In genomic region chr12:10362828-10363664, GRCh38 we compare ENCODE assay signal across 1 cellular context.
TF ChIP-seq lines count a peak whose summit lies in the region.

No MANE protein-coding gene starts in this region.

TF ChIP-seq in K562, 482 proteins besides CTCF, POLR2A, EP300 and RAD21 (continued from another document):
- TF ChIP-seq MNT (conservative IDR thresholded peaks at IDR 0.05) (peak in 1 of 2 experiments; percentile 41; a peak in 2 of 4 replicates), CHD1 (IDR thresholded peaks at IDR 0.05; ENCODE audit: low read length) (no peak), CCNT2 (IDR thresholded peaks at IDR 0.05; ENCODE audit: borderline replicate concordance, extremely low read depth, insufficient read length, low read depth, low read length) (peak; percentile 33)
- TF ChIP-seq, protein P1, sequence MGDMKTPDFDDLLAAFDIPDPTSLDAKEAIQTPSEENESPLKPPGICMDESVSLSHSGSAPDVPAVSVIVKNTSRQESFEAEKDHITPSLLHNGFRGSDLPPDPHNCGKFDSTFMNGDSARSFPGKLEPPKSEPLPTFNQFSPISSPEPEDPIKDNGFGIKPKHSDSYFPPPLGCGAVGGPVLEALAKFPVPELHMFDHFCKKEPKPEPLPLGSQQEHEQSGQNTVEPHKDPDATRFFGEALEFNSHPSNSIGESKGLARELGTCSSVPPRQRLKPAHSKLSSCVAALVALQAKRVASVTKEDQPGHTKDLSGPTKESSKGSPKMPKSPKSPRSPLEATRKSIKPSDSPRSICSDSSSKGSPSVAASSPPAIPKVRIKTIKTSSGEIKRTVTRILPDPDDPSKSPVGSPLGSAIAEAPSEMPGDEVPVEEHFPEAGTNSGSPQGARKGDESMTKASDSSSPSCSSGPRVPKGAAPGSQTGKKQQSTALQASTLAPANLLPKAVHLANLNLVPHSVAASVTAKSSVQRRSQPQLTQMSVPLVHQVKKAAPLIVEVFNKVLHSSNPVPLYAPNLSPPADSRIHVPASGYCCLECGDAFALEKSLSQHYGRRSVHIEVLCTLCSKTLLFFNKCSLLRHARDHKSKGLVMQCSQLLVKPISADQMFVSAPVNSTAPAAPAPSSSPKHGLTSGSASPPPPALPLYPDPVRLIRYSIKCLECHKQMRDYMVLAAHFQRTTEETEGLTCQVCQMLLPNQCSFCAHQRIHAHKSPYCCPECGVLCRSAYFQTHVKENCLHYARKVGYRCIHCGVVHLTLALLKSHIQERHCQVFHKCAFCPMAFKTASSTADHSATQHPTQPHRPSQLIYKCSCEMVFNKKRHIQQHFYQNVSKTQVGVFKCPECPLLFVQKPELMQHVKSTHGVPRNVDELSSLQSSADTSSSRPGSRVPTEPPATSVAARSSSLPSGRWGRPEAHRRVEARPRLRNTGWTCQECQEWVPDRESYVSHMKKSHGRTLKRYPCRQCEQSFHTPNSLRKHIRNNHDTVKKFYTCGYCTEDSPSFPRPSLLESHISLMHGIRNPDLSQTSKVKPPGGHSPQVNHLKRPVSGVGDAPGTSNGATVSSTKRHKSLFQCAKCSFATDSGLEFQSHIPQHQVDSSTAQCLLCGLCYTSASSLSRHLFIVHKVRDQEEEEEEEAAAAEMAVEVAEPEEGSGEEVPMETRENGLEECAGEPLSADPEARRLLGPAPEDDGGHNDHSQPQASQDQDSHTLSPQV (IDR thresholded peaks at IDR 0.05), result no peak
